ENCODE assay signal across 1 cellular context in the genomic region with DNA sequence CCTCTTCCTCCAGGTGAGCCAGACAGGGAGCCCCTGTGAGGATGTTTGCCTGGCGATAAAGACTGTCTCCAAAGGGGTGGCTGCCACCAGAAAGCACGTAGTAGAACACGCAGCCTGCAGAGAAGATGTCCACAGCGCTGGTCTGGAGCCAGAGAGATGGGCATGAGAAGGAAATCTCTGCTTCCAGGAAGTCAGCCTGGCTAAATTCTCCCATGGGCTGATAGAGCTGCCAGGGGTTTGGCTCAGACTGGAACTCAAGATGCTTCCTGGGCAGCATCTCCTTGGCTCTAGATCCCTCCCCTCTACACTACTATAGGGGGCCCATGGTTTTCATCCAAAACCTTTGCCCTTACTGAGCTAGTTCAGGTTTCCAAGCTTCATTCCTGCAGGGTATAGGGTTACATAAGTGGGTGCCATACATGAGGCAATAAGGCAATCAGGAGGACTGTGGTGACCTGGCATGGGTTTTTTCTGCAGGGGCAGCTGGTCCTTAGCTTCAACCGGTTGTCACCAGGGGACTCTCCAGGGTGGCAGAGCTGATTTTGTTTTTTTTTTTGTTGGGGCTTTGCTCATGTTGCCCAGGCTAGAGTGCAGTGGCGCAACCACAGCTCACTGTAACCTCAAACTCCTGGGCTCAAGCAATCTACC.
TF ChIP-seq lines count a peak whose summit lies in the region.

No MANE protein-coding gene starts in this region.

TF ChIP-seq in HEK293, 187 proteins besides CTCF, POLR2A, EP300 and RAD21 (continued from another document):
- TF ChIP-seq, protein P1, sequence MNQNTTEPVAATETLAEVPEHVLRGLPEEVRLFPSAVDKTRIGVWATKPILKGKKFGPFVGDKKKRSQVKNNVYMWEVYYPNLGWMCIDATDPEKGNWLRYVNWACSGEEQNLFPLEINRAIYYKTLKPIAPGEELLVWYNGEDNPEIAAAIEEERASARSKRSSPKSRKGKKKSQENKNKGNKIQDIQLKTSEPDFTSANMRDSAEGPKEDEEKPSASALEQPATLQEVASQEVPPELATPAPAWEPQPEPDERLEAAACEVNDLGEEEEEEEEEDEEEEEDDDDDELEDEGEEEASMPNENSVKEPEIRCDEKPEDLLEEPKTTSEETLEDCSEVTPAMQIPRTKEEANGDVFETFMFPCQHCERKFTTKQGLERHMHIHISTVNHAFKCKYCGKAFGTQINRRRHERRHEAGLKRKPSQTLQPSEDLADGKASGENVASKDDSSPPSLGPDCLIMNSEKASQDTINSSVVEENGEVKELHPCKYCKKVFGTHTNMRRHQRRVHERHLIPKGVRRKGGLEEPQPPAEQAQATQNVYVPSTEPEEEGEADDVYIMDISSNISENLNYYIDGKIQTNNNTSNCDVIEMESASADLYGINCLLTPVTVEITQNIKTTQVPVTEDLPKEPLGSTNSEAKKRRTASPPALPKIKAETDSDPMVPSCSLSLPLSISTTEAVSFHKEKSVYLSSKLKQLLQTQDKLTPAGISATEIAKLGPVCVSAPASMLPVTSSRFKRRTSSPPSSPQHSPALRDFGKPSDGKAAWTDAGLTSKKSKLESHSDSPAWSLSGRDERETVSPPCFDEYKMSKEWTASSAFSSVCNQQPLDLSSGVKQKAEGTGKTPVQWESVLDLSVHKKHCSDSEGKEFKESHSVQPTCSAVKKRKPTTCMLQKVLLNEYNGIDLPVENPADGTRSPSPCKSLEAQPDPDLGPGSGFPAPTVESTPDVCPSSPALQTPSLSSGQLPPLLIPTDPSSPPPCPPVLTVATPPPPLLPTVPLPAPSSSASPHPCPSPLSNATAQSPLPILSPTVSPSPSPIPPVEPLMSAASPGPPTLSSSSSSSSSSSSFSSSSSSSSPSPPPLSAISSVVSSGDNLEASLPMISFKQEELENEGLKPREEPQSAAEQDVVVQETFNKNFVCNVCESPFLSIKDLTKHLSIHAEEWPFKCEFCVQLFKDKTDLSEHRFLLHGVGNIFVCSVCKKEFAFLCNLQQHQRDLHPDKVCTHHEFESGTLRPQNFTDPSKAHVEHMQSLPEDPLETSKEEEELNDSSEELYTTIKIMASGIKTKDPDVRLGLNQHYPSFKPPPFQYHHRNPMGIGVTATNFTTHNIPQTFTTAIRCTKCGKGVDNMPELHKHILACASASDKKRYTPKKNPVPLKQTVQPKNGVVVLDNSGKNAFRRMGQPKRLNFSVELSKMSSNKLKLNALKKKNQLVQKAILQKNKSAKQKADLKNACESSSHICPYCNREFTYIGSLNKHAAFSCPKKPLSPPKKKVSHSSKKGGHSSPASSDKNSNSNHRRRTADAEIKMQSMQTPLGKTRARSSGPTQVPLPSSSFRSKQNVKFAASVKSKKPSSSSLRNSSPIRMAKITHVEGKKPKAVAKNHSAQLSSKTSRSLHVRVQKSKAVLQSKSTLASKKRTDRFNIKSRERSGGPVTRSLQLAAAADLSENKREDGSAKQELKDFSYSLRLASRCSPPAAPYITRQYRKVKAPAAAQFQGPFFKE (tag by site-specific recombination; IDR thresholded peaks at IDR 0.05; ENCODE audit: borderline replicate concordance): no peak
